18 cellular contexts compared by ENCODE assay signal in the genomic region with DNA sequence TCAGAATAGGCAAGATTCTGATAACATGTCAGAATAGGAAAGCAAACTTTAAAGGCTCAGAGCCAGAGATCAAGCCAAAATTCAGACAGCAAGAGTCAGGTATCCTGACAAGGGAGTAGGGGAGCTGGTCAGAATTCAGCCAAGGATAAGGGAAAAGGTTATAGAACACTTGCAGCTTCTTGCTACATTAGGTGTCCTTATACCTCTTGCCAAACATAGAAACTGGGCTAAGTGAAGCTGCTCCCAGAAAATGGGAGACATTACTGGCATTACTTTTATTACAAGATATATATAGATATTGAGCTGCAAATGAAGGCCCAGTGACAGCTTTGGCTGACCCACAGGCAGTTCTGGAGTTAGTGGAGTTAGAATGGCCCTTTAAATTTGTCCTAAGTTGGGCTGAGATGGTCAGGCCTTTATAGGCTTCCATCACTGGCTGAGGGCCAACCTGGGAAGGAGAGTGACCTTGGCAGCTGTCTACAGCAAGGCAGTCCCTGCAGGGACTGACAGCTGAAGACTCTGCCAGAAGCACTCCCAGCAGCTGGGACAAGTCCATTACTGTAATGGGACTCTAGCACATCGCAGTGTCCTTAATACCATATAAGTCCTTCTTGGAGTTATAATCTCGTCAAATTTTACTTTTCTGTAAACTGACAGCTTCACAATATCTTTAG.
DNase-seq lines count a peak whose midpoint lies in the region; ATAC-seq lines count a peak whose summit lies in the region.
"Had no signal": no experiment of that assay in that cellular context is flagged by ENCODE, and none has a peak within 500 bp of the region (broad histone marks: within the 10 kb centered on the region; RNA-seq: fewer than 3 reads in every experiment).

No MANE protein-coding gene starts in this region.

- H3K36me3 ChIP-seq in aorta (ENCODE audit: control insufficient read depth in 1 of 2, insufficient read depth in 2 of 2, low read length in 1 of 2) = no peaks in the 10 kb centered on the region
- H3K36me3 ChIP-seq: SJSA1 had no signal

- no peaks in the 10 kb centered on the region for H3K4me1 Mint-ChIP-seq in activated T-cell treated with anti-CD3 and anti-CD28 coated beads, Interleukin-2, amount 50 U/mL, for 72 hours (ENCODE audit: low read depth)
- H3K4me1 Mint-ChIP-seq: GM23338, mesothelial cell of epicardium had no signal

- H3K9me3 ChIP-seq in aorta (ENCODE audit: control insufficient read depth, low read length) = no peaks in the 10 kb centered on the region
- H3K9me3 ChIP-seq: SJSA1 had no signal

- H3K4me3 ChIP-seq in aorta (ENCODE audit: low read length in 2 of 2) = no peak overlapping the region
- H3K4me3 ChIP-seq: GM23338, SJSA1 had no signal

- no peaks in the 10 kb centered on the region for H3K36me3 Mint-ChIP-seq in activated T-cell treated with anti-CD3 and anti-CD28 coated beads, Interleukin-2, amount 50 U/mL, for 72 hours (ENCODE audit: insufficient read depth in 2 of 2)
- H3K36me3 Mint-ChIP-seq: mesothelial cell of epicardium had no signal

- peak overlapping the region; percentile 38 for H3K27ac Mint-ChIP-seq in activated T-cell treated with anti-CD3 and anti-CD28 coated beads, Interleukin-2, amount 50 U/mL, for 72 hours
- H3K27ac Mint-ChIP-seq: activated T-helper 1 cell treated with anti-CD3 and anti-CD28 coated beads, Interleukin-12 subunit alpha, Interleukin-12 subunit beta, Interleukin-2, Interleukin-4 antibody, amounts not matched to agents 30 ng/mL and 10 ng/mL and 1 ng/mL, durations not matched to agents 14 hours and 24 hours and 36 hours; CD4-positive, alpha-beta T cell; GM23338; mesothelial cell of epicardium had no signal

- no peaks in the 10 kb centered on the region for H3K27me3 ChIP-seq in aorta (ENCODE audit: control insufficient read depth in 1 of 2, insufficient read depth in 2 of 2, low read length in 1 of 2)
- H3K27me3 ChIP-seq: SJSA1 had no signal

- no peak for ATAC-seq in activated T-cell treated with anti-CD3 and anti-CD28 coated beads, Interleukin-2, amount 50 U/mL, for 72 hours (replicated peaks in 1 of 2)
- ATAC-seq in Right ventricle myocardium inferior (peak; percentile 99), aorta (ENCODE audit: low FRiP score) (peak; percentile 64), HG03108 (IDR thresholded peaks at IDR 0.05; ENCODE audit: unreplicated experiment) (no peak)
- ATAC-seq: GM23338 had no signal

- 73 to 85% methylated on average over 2 of the region's 2 CpGs for WGBS in aorta, 2 donors

- H3K9me3 Mint-ChIP-seq in activated T-cell treated with anti-CD3 and anti-CD28 coated beads, Interleukin-2, amount 50 U/mL, for 72 hours = no peaks in the 10 kb centered on the region
- H3K9me3 Mint-ChIP-seq: activated T-helper 1 cell treated with anti-CD3 and anti-CD28 coated beads, Interleukin-12 subunit alpha, Interleukin-12 subunit beta, Interleukin-2, Interleukin-4 antibody, amounts not matched to agents 30 ng/mL and 10 ng/mL and 1 ng/mL, durations not matched to agents 14 hours and 24 hours and 36 hours; CD4-positive, alpha-beta T cell; GM23338 had no signal

- no peaks in the 10 kb centered on the region for H3K27me3 Mint-ChIP-seq in activated T-cell treated with anti-CD3 and anti-CD28 coated beads, Interleukin-2, amount 50 U/mL, for 72 hours (ENCODE audit: low read depth)

- H3K27ac ChIP-seq in aorta (ENCODE audit: low read depth in 1 of 2, low read length in 2 of 2) = no peak overlapping the region
- H3K27ac ChIP-seq: SJSA1 had no signal

- DNase-seq in activated T-cell treated with anti-CD3 and anti-CD28 coated beads, Interleukin-2, amount 50 U/mL, for 72 hours = no peak
- DNase-seq in activated T-cell treated with anti-CD3 and anti-CD28 coated beads, Interleukin-2, amount 50 U/mL, for 48 hours = no peak
- DNase-seq in Right ventricle myocardium inferior (ENCODE audit: missing footprints) (peak; percentile 81), myocyte (ENCODE audit: low read depth) (peak; percentile 99), aorta (no peak), HCEC 1CT (no peak), NCI-H2107 (lab: John Stamatoyannopoulos, UW) (no peak)
- DNase-seq: activated CD4-positive, alpha-beta T cell treated with anti-CD3 and anti-CD28 coated beads, Interleukin-2, amount 50 U/mL, for 48 hours; CD4-positive, alpha-beta T cell; cerebellar nuclear complex; NCI-H187; NK-92 treated with Interleukin-12 subunit alpha and Interleukin-12 subunit beta, amount 100 ng/mL, for 24 hours; stimulated activated naive CD4-positive, alpha-beta T cell had no signal

- H3K4me3 Mint-ChIP-seq in activated T-cell treated with anti-CD3 and anti-CD28 coated beads, Interleukin-2, amount 50 U/mL, for 72 hours = no peak overlapping the region
- H3K4me3 Mint-ChIP-seq: activated T-helper 1 cell treated with anti-CD3 and anti-CD28 coated beads, Interleukin-12 subunit alpha, Interleukin-12 subunit beta, Interleukin-2, Interleukin-4 antibody, amounts not matched to agents 30 ng/mL and 10 ng/mL and 1 ng/mL, durations not matched to agents 14 hours and 24 hours and 36 hours; CD4-positive, alpha-beta T cell; GM23338; mesothelial cell of epicardium had no signal

- intact Hi-C loops in Right ventricle myocardium inferior (cut with DNase I) = loop anchor here (5.0 kb wide), 1 partner anchor 89 kb away; a partner anchor contains a TSS
- intact Hi-C loops in aorta (cut with DNase I) = no loop called here

- H3K4me1 ChIP-seq in aorta (ENCODE audit: control insufficient read depth in 1 of 2, insufficient read depth in 2 of 2, low read length in 2 of 2) = no peaks in the 10 kb centered on the region
- H3K4me1 ChIP-seq: SJSA1 had no signal

Comparison
In these comparisons a context has a peak if more than half of its experiments do, and no peak if none do; other contexts are left out.
1. ATAC-seq: peak in Right ventricle myocardium inferior (single experiment) and aorta (single experiment); none in activated T-cell treated with anti-CD3 and anti-CD28 coated beads, Interleukin-2, amount 50 U/mL, for 72 hours (0 of 2) and HG03108 (single experiment).
2. DNase-seq: peak in Right ventricle myocardium inferior (single experiment) and myocyte (single experiment); none in activated T-cell treated with anti-CD3 and anti-CD28 coated beads, Interleukin-2, amount 50 U/mL, for 72 hours (0 of 2), activated T-cell treated with anti-CD3 and anti-CD28 coated beads, Interleukin-2, amount 50 U/mL, for 48 hours (0 of 2), aorta (0 of 2), HCEC 1CT (single experiment) and NCI-H2107 (single experiment).